In genomic region chr6:39834278-39834677, GRCh38 we compare ENCODE assay signal across 23 cellular contexts. TPM values are rescaled to one million over a fixed set of nuclear protein-coding genes. Genes with fewer than 3 reads are reported as not detected.
"Had no signal": no experiment of that assay in that cellular context is flagged by ENCODE, and none has a peak within 500 bp of the region (broad histone marks: within the 10 kb centered on the region; RNA-seq: fewer than 3 reads in every experiment).

No MANE protein-coding gene starts in this region.

- DNase-seq: activated B cell treated with CpG ODN at 0.5 μM for 24 hours; activated CD4-positive, alpha-beta T cell treated with anti-CD3 and anti-CD28 coated beads, Interleukin-2, amount 10 ng/mL, durations not matched to agents 7 days and 5 days; activated CD8-positive, alpha-beta memory T cell treated with anti-CD3 and anti-CD28 coated beads for 24 hours; activated naive CD4-positive, alpha-beta T cell treated with anti-CD3 and anti-CD28 coated beads, Interleukin-2, amount 10 ng/mL, durations not matched to agents 7 days and 5 days; adrenal gland; brain microvascular endothelial cell; effector CD4-positive, alpha-beta T cell; left colon; nephron progenitor cell; ovary; SHP77; stimulated activated CD4-positive, alpha-beta T cell treated with anti-CD3 and anti-CD28 coated beads, Interleukin-2, amount 100 ng/mL, for 24 hours; stimulated activated naive CD4-positive, alpha-beta T cell; T-helper 17 cell; uterus had no signal

- H3K4me3 Mint-ChIP-seq: activated B cell treated with CpG ODN at 0.5 μM for 24 hours; activated CD4-positive, alpha-beta T cell treated with anti-CD3 and anti-CD28 coated beads, Interleukin-2, amount 10 ng/mL, durations not matched to agents 7 days and 5 days; activated naive CD4-positive, alpha-beta T cell treated with anti-CD3 and anti-CD28 coated beads, Interleukin-2, amount 10 ng/mL, durations not matched to agents 7 days and 5 days; memory B cell; nephron progenitor cell; T-helper 17 cell had no signal

- ATAC-seq: left colon, SK-N-SH treated with all-trans-retinoic acid at 6 μM for 48 hours, T-helper 17 cell had no signal

- H3K9me3 Mint-ChIP-seq: activated B cell treated with CpG ODN at 0.5 μM for 24 hours; activated CD4-positive, alpha-beta T cell treated with anti-CD3 and anti-CD28 coated beads, Interleukin-2, amount 10 ng/mL, durations not matched to agents 7 days and 5 days; activated naive CD4-positive, alpha-beta T cell treated with anti-CD3 and anti-CD28 coated beads, Interleukin-2, amount 10 ng/mL, durations not matched to agents 7 days and 5 days; activated T-helper 2 cell treated with anti-CD3 and anti-CD28 coated beads, Interferon-gamma antibody, Interleukin-2, Interleukin-4, amounts not matched to agents 10 μg/mL and 5 μg/mL and 100 μg/mL, durations not matched to agents 14 hours and 24 hours and 36 hours; memory B cell; nephron progenitor cell had no signal

- H3K4me3 ChIP-seq: adrenal gland, ovary, right atrium auricular region, suprapubic skin, uterus had no signal

- H3K27me3 Mint-ChIP-seq: activated CD4-positive, alpha-beta T cell treated with anti-CD3 and anti-CD28 coated beads, Interleukin-2, amount 10 ng/mL, durations not matched to agents 7 days and 5 days had no signal

- H3K36me3 Mint-ChIP-seq: activated naive CD4-positive, alpha-beta T cell treated with anti-CD3 and anti-CD28 coated beads, Interleukin-2, amount 10 ng/mL, durations not matched to agents 7 days and 5 days; memory B cell had no signal

- FAIRE-seq: endothelial cell of umbilical vein, frontal cortex, TTC549 had no signal

- H3K27ac Mint-ChIP-seq: activated B cell treated with CpG ODN at 0.5 μM for 24 hours; activated CD4-positive, alpha-beta T cell treated with anti-CD3 and anti-CD28 coated beads, Interleukin-2, amount 10 ng/mL, durations not matched to agents 7 days and 5 days; activated naive CD4-positive, alpha-beta T cell treated with anti-CD3 and anti-CD28 coated beads, Interleukin-2, amount 10 ng/mL, durations not matched to agents 7 days and 5 days; activated T-helper 2 cell treated with anti-CD3 and anti-CD28 coated beads, Interferon-gamma antibody, Interleukin-2, Interleukin-4, amounts not matched to agents 10 μg/mL and 5 μg/mL and 100 μg/mL, durations not matched to agents 14 hours and 24 hours and 36 hours; memory B cell; nephron progenitor cell; T-helper 17 cell had no signal

- H3K9me3 ChIP-seq: adrenal gland, ovary, right atrium auricular region, suprapubic skin, uterus had no signal

- H3K27ac ChIP-seq: adrenal gland, brain microvascular endothelial cell, ovary, suprapubic skin had no signal

- H3K4me1 ChIP-seq: uterus had no signal

- H3K36me3 ChIP-seq: adrenal gland, brain microvascular endothelial cell, ovary, right atrium auricular region, suprapubic skin, uterus had no signal

- H3K4me1 Mint-ChIP-seq: activated B cell treated with CpG ODN at 0.5 μM for 24 hours; activated CD4-positive, alpha-beta T cell treated with anti-CD3 and anti-CD28 coated beads, Interleukin-2, amount 10 ng/mL, durations not matched to agents 7 days and 5 days; activated naive CD4-positive, alpha-beta T cell treated with anti-CD3 and anti-CD28 coated beads, Interleukin-2, amount 10 ng/mL, durations not matched to agents 7 days and 5 days; memory B cell had no signal

- H3K27me3 ChIP-seq: adrenal gland, brain microvascular endothelial cell, ovary, right atrium auricular region, suprapubic skin, uterus had no signal

RNA-seq across cellular contexts. Expression of gene DAAM2, which starts 42.1 kb away (rescaled TPM):
- total RNA-seq: activated B cell treated with CpG ODN at 0.5 μM for 24 hours; activated CD4-positive, alpha-beta T cell treated with anti-CD3 and anti-CD28 coated beads, Interleukin-2, amount 10 ng/mL, durations not matched to agents 7 days and 5 days; activated T-helper 2 cell treated with anti-CD3 and anti-CD28 coated beads, Interferon-gamma antibody, Interleukin-2, Interleukin-4, amounts not matched to agents 10 μg/mL and 5 μg/mL and 100 μg/mL, durations not matched to agents 14 hours and 24 hours and 36 hours; T-helper 17 cell had no signal
